ENCODE assay signal across 8 cellular contexts in the genomic region with DNA sequence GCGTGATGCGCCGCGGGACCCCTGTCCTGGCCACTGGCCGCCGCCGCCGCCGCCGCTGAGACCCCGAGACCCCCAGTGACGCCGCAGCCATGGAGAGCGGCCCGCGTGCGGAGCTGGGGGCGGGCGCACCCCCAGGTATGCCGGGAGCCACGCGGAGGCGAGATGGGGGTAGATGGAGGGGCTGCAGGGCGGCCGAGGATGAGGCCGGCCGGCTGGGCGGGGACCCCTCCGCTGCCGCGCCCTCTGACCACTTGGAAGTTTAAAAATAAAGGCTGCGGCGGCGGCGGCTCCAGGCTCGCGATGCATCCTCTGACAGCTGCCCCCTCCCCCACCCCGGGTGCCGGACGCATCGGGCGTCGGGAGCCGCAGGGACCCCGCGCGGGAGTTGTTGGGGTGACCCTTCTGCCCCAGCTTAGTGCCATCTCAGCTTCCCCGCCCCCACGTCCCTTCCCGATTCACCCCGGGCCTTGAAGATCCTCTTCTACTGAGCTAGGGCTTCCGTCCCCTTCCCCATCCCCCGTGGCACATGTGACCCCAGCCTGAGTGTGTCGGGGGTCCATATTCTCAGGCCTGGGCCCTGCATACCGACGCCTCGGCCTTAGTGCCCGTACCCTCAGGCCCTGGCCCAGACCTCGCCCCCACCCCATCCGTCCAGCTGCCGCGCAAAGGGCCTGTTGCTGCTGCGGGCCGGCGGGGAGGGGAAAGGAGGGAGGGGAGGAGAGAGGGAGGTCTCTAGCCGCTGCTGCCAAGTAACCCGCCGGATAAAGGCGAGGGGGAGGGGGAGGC. TPM values are rescaled to one million over a fixed set of nuclear protein-coding genes. Genes with fewer than 3 reads are reported as not detected.
DNase-seq lines count a peak whose midpoint lies in the region; ATAC-seq and TF ChIP-seq lines count a peak whose summit lies in the region.

No MANE protein-coding gene starts in this region.

- H3K4me3 ChIP-seq in right cardiac atrium (ENCODE audit: low read length) = peak overlapping the region; percentile 95
- H3K4me3 ChIP-seq in prostate gland = peak overlapping the region; percentile 100

- H3K4me1 ChIP-seq in right cardiac atrium (ENCODE audit: control insufficient read depth, insufficient read depth, low read length) (peaks cover 21% of the 10 kb centered on the region), prostate gland (replicated peaks) (peaks cover 45% of the 10 kb centered on the region)

- H3K9me3 ChIP-seq in right cardiac atrium (ENCODE audit: control insufficient read depth, low read length) = no peaks in the 10 kb centered on the region
- H3K9me3 ChIP-seq in prostate gland = no peaks in the 10 kb centered on the region

- intact Hi-C loops in right cardiac atrium (cut with DNase I) (loop anchor here in 2 of 4 donors (10.0 kb wide), 2 partner anchors 128 to 228 kb away; a partner anchor contains a TSS), prostate gland (cut with DNase I) (loop anchor here (5.0 kb wide), 1 partner anchor 231 kb away; a partner anchor contains a TSS)

- H3K27ac ChIP-seq in 22Rv1 (peak overlapping the region; percentile 80), right cardiac atrium (ENCODE audit: low read length) (peak overlapping the region; percentile 98), prostate gland (peak overlapping the region; percentile 99 to 100)

- no peak for TF ChIP-seq CTCF in 22Rv1 (IDR thresholded peaks at IDR 0.05)
- TF ChIP-seq CTCF in prostate gland (IDR thresholded peaks at IDR 0.05) = no peak

- peak; percentile 45 to 60 for ATAC-seq in right cardiac atrium
- ATAC-seq in HG03280 (IDR thresholded peaks at IDR 0.05; ENCODE audit: unreplicated experiment) = no peak

- TF ChIP-seq POLR2A in GM15510 (IDR thresholded peaks at IDR 0.05; ENCODE audit: borderline replicate concordance, extremely low read depth, insufficient read length) (peak; percentile 38), prostate gland (IDR thresholded peaks at IDR 0.05) (peak; percentile 54)

- H3K36me3 ChIP-seq in prostate gland = no peaks in the 10 kb centered on the region

- H3K27me3 ChIP-seq in right cardiac atrium (ENCODE audit: control insufficient read depth, insufficient read depth) = no peaks in the 10 kb centered on the region
- no peaks in the 10 kb centered on the region for H3K27me3 ChIP-seq in prostate gland (replicated peaks; ENCODE audit: insufficient read depth)

- DNase-seq in KG1 (lab: John Stamatoyannopoulos, UW) = peak; percentile 34
- DNase-seq in SKM-1 treated with dmso at 0.1 percent for 144 hours (lab: John Stamatoyannopoulos, UW; ENCODE audit: unreplicated experiment) = peak; percentile 48
- peak; percentile 29 for DNase-seq in amniotic stem cell (lab: John Stamatoyannopoulos, UW)
- peak; percentile 78 to 93 (median 92) for DNase-seq in right cardiac atrium
- DNase-seq in prostate gland (ENCODE audit: low spot score) = peak; percentile 67

- WGBS in right cardiac atrium = under 1% methylated on average over 69 of the region's 69 CpGs
- WGBS in prostate gland = 1% methylated on average over 50 of the region's 69 CpGs

RNA-seq across cellular contexts. Expression of a gene that starts 0.6 kb away (rescaled TPM):
- total RNA-seq in right cardiac atrium (100 to 1,000 TPM; 285 to 403 (median 374) TPM), prostate gland (100 to 1,000 TPM in 1 of 2 donors, 10 to 100 TPM in 1; 97.3 to 132 TPM)
- polyA plus RNA-seq in right cardiac atrium = 330 TPM

RNA-seq across cellular contexts. Expression of a gene that starts 7.2 kb away (rescaled TPM):
- total RNA-seq in right cardiac atrium = 10 to 100 TPM; 58.5 to 67.2 (median 64.0) TPM
- 73.6 TPM for polyA plus RNA-seq in right cardiac atrium
- 10 to 100 TPM; 90.0 to 92.5 TPM for total RNA-seq in prostate gland

RNA-seq across cellular contexts. Expression of a gene that starts 31.5 kb away (rescaled TPM):
- total RNA-seq in right cardiac atrium = 1 to 10 TPM; 2.7 to 4.1 (median 3.3) TPM
- 2.4 TPM for polyA plus RNA-seq in right cardiac atrium
- total RNA-seq in prostate gland = 10 to 100 TPM in 1 of 2 donors, 1 to 10 TPM in 1; 7.9 to 10.7 TPM

Comparison
In these comparisons a context has a peak if more than half of its experiments do, and no peak if none do; other contexts are left out.
1. DNase-seq: peak in every context shown above with its lines; median percentile 92 in right cardiac atrium; 67 in prostate gland; 48 in SKM-1 treated with dmso at 0.1 percent for 144 hours; 34 in KG1; 29 in amniotic stem cell.